Comparison of ENCODE assay signal across 8 cellular contexts in genomic region chr1:85584264-85584781, GRCh38. TPM values are rescaled to one million over a fixed set of nuclear protein-coding genes. Genes with fewer than 3 reads are reported as not detected.
DNase-seq lines count a peak whose midpoint lies in the region; ATAC-seq and TF ChIP-seq lines count a peak whose summit lies in the region.

No MANE protein-coding gene starts in this region.

- H3K4me3 Mint-ChIP-seq in progenitor cell of endocrine pancreas (ENCODE audit: low read depth): no peak overlapping the region

- peaks cover 31% of the 10 kb centered on the region for H3K4me1 Mint-ChIP-seq in progenitor cell of endocrine pancreas (ENCODE audit: low read depth)

- peaks cover 15% of the 10 kb centered on the region for H3K36me3 Mint-ChIP-seq in progenitor cell of endocrine pancreas (ENCODE audit: insufficient read depth)

- H3K9me3 Mint-ChIP-seq in progenitor cell of endocrine pancreas (ENCODE audit: low read depth): no peaks in the 10 kb centered on the region

- peak; percentile 55 for DNase-seq in ELF-1 (ENCODE audit: low read depth, low spot score)
- peak; percentile 79 for DNase-seq in RKO (ENCODE audit: low spot score)
- peak; percentile 91 for DNase-seq in fibroblast of gingiva (ENCODE audit: low read depth)
- no peak for DNase-seq in progenitor cell of endocrine pancreas (ENCODE audit: low spot score, unreplicated experiment)
- no peak for DNase-seq in OCI-M1 (lab: John Stamatoyannopoulos, UW)
- no peak for DNase-seq in posterior vena cava (ENCODE audit: low spot score)

- TF ChIP-seq CTCF in progenitor cell of endocrine pancreas (IDR thresholded peaks at IDR 0.05; ENCODE audit: unreplicated experiment): no peak

- peak overlapping the region; percentile 82 for H3K27ac Mint-ChIP-seq in progenitor cell of endocrine pancreas

- H3K27me3 Mint-ChIP-seq in progenitor cell of endocrine pancreas: peaks cover 24% of the 10 kb centered on the region

- ATAC-seq in GM19324 (IDR thresholded peaks at IDR 0.05; ENCODE audit: low FRiP score, unreplicated experiment): no peak
- no peak for ATAC-seq in HG03520 (IDR thresholded peaks at IDR 0.05; ENCODE audit: unreplicated experiment)

- intact Hi-C loops in posterior vena cava (cut with DNase I): loop anchor here (2.0 to 10.0 kb wide), 3 partner anchors 46 to 120 kb away; partner anchors contain the start of gene DDAH1 (in 1 of the 2)

RNA-seq across cellular contexts. Expression of gene CCN1, which starts 3.8 kb away (rescaled TPM):
- total RNA-seq in progenitor cell of endocrine pancreas: 62.8 and 64.3 TPM in 2 replicates
- total RNA-seq in posterior vena cava: 100 to 1,000 TPM; 289 to 751 TPM

Comparison
In these comparisons a context has a peak if more than half of its experiments do, and no peak if none do; other contexts are left out.
1. DNase-seq: peak in ELF-1 (single experiment), RKO (single experiment) and fibroblast of gingiva (single experiment); none in progenitor cell of endocrine pancreas (single experiment), OCI-M1 (single experiment) and posterior vena cava (single experiment).